ENCODE assay signal across 8 cellular contexts in the genomic region with DNA sequence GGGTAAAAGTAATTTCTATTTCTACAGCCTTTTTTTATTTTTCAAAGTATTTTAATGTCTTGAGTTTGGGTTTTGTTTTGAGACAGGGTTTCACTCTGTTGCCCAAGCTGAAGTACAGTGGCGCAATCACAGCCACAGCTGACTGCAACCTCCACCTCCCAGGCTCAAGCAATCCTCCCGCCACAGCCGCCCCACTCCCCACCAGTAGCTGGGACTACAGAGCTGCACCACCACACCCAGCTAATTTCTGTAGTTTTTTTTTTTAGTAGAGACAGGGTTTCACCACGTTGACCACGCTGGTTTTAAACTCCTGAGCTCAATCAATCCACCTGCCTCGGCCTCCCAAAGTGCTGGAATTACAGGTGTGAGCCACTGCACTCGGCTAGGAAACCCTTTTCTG. TPM values are rescaled to one million over a fixed set of nuclear protein-coding genes. Genes with fewer than 3 reads are reported as not detected.
A peak's percentile ranks its signal among the peaks of the same experiment; 100 is the strongest.
DNase-seq lines count a peak whose midpoint lies in the region; FAIRE-seq and TF ChIP-seq lines count a peak whose summit lies in the region.

No MANE protein-coding gene starts in this region.

- H3K27me3 ChIP-seq in small intestine (ENCODE audit: control insufficient read depth in 2 of 2, insufficient read depth in 2 of 2, low read length in 2 of 2), result no peaks in the 10 kb centered on the region
- no peaks in the 10 kb centered on the region for H3K27me3 ChIP-seq in endodermal cell (ENCODE audit: control insufficient read depth, insufficient read depth, low read length, poor library complexity, severe bottlenecking)

- H3K4me3 ChIP-seq in small intestine (ENCODE audit: low read depth in 1 of 2, low read length in 2 of 2) (no peak overlapping the region), endodermal cell (ENCODE audit: low read length) (no peak overlapping the region)

- H3K36me3 Mint-ChIP-seq in endodermal cell (ENCODE audit: low read depth), result no peaks in the 10 kb centered on the region

- DNase-seq in stimulated activated CD4-positive, alpha-beta T cell treated with anti-CD3 and anti-CD28 coated beads, Interleukin-15, amount 100 ng/mL, for 24 hours, result peak; percentile 77
- DNase-seq in stimulated activated CD4-positive, alpha-beta T cell treated with anti-CD3 and anti-CD28 coated beads, Interleukin-12 subunit alpha, Interleukin-12 subunit beta, amount 100 ng/mL, for 4 hours, result no peak
- DNase-seq in RPMI8226 (peak; percentile 48), fibroblast of gingiva (ENCODE audit: low read depth) (peak; percentile 91), small intestine (peak; percentile 60), endodermal cell (no peak), NCI-H1436 treated with DMSO at 0.1 percent for 48 hours (lab: John Stamatoyannopoulos, UW) (no peak), iPS-NIHi7 (ENCODE audit: extremely low spot score) (no peak)

- peaks cover 19% of the 10 kb centered on the region for H3K4me1 Mint-ChIP-seq in endodermal cell

- no peak for TF ChIP-seq CTCF in endodermal cell (conservative IDR thresholded peaks at IDR 0.05)

- H3K27me3 Mint-ChIP-seq in endodermal cell (ENCODE audit: insufficient read depth), result no peaks in the 10 kb centered on the region

- H3K9me3 Mint-ChIP-seq in endodermal cell, result no peaks in the 10 kb centered on the region

- WGBS in small intestine, 3 donors, result 7 to 26% (median 19%) methylated on average over 7 of the region's 7 CpGs
- 86 to 89% methylated on average over 5 to 7 of the region's 7 CpGs for WGBS in endodermal cell (ENCODE audit: insufficient coverage in 1 of 2, insufficient read length in 1 of 2), 2 experiments

- no peaks in the 10 kb centered on the region for H3K36me3 ChIP-seq in small intestine (ENCODE audit: control insufficient read depth in 2 of 2, insufficient read depth in 2 of 2, low read length in 2 of 2)
- H3K36me3 ChIP-seq in endodermal cell (ENCODE audit: control insufficient read depth, insufficient read depth, low read length), result no peaks in the 10 kb centered on the region

- H3K9me3 ChIP-seq in small intestine (ENCODE audit: control insufficient read depth, low read depth) (no peaks in the 10 kb centered on the region), endodermal cell (ENCODE audit: control insufficient read depth, low read length) (no peaks in the 10 kb centered on the region)

- no peak overlapping the region for H3K9ac ChIP-seq in endodermal cell (ENCODE audit: extremely low read depth, low read length, poor library complexity, severe bottlenecking)

- H3K27ac ChIP-seq in small intestine (ENCODE audit: low read depth in 1 of 2, low read length in 1 of 2) (peak overlapping the region; percentile 48 to 89), endodermal cell (ENCODE audit: low read depth, low read length) (no peak overlapping the region)

- no peak overlapping the region for H3K27ac Mint-ChIP-seq in endodermal cell

- H3K4me3 Mint-ChIP-seq in endodermal cell, result no peak overlapping the region

- no peak for FAIRE-seq in small intestine (lab: Jason Lieb, UNC)

- H3K4me1 ChIP-seq in small intestine (ENCODE audit: control insufficient read depth in 2 of 2, insufficient read depth in 1 of 2, low read depth in 1 of 2, low read length in 1 of 2) (peaks cover 3 to 10% of the 10 kb centered on the region in 2 donors), endodermal cell (ENCODE audit: control insufficient read depth, insufficient read depth, low read length) (no peaks in the 10 kb centered on the region)

RNA-seq across cellular contexts. Expression of a gene that starts 44.0 kb away (rescaled TPM):
- polyA plus RNA-seq in small intestine, result 1 to 10 TPM; 5.2 to 8.1 (median 6.8) TPM
- total RNA-seq in endodermal cell, result 10 to 100 TPM; 17.5 to 24.1 TPM
- polyA plus RNA-seq in endodermal cell (2013, experiment 1 of 2), result 20.2 TPM
- polyA plus RNA-seq in endodermal cell (2013, experiment 2 of 2), result 17.1 TPM

RNA-seq across cellular contexts. Expression of a gene that starts 44.1 kb away (rescaled TPM):
- polyA plus RNA-seq in small intestine, result 10 to 100 TPM in 1 of 3 donors, 1 to 10 TPM in 2; 6.5 to 10.6 (median 8.9) TPM
- total RNA-seq in endodermal cell, result 10 to 100 TPM; 22.3 to 31.5 TPM
- 22.9 TPM for polyA plus RNA-seq in endodermal cell (2013, experiment 1 of 2)
- polyA plus RNA-seq in endodermal cell (2013, experiment 2 of 2), result 21.7 TPM

Comparison
In these comparisons a context has a peak if more than half of its experiments do, and no peak if none do; other contexts are left out.
1. DNase-seq: peak in stimulated activated CD4-positive, alpha-beta T cell treated with anti-CD3 and anti-CD28 coated beads, Interleukin-15, amount 100 ng/mL, for 24 hours (single experiment), RPMI8226 (single experiment), fibroblast of gingiva (single experiment) and small intestine (single experiment); none in stimulated activated CD4-positive, alpha-beta T cell treated with anti-CD3 and anti-CD28 coated beads, Interleukin-12 subunit alpha, Interleukin-12 subunit beta, amount 100 ng/mL, for 4 hours (single experiment), endodermal cell (single experiment), NCI-H1436 treated with DMSO at 0.1 percent for 48 hours (single experiment) and iPS-NIHi7 (single experiment).